In the genomic region with DNA sequence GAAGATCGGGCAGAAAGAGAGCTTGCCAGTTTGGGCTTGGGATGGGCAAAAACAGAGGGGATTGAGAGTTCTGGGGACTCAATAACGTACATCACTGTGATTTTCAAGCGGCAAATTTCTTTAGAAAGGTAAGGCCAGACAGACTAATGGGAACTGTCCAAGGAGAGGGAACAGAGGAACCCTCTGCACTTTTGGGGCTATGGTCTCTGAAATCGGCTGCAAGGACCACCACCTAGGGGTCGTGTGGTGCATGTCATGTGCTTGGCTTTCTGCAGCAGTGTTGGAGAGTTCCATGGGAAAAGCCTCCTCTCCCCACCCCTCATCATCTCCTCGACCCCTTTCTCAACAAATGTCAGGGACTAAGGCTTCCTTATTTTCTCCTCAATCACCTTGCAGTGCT, we compare ENCODE assay signal across 11 cellular contexts.
DNase-seq lines count a peak whose midpoint lies in the region; ATAC-seq and TF ChIP-seq lines count a peak whose summit lies in the region.
"Had no signal": no experiment of that assay in that cellular context is flagged by ENCODE, and none has a peak within 500 bp of the region (broad histone marks: within the 10 kb centered on the region; RNA-seq: fewer than 3 reads in every experiment).

No MANE protein-coding gene starts in this region.

- H3K36me3 Mint-ChIP-seq in activated naive CD4-positive, alpha-beta T cell treated with anti-CD3 and anti-CD28 coated beads for 36 hours (ENCODE audit: low read depth) = no peaks in the 10 kb centered on the region
- H3K36me3 Mint-ChIP-seq in activated naive CD8-positive, alpha-beta T cell treated with anti-CD3 and anti-CD28 coated beads for 36 hours = no peaks in the 10 kb centered on the region
- no peaks in the 10 kb centered on the region for H3K36me3 Mint-ChIP-seq in type B pancreatic cell

- no peak for ATAC-seq in HG02840 (IDR thresholded peaks at IDR 0.05; ENCODE audit: low FRiP score, unreplicated experiment)

- no peak overlapping the region for H3K27ac Mint-ChIP-seq in activated naive CD4-positive, alpha-beta T cell treated with anti-CD3 and anti-CD28 coated beads for 36 hours
- no peak overlapping the region for H3K27ac Mint-ChIP-seq in activated naive CD8-positive, alpha-beta T cell treated with anti-CD3 and anti-CD28 coated beads for 36 hours
- H3K27ac Mint-ChIP-seq in type B pancreatic cell = no peak overlapping the region

- H3K9me3 Mint-ChIP-seq in activated naive CD4-positive, alpha-beta T cell treated with anti-CD3 and anti-CD28 coated beads for 36 hours = no peaks in the 10 kb centered on the region
- H3K9me3 Mint-ChIP-seq in activated naive CD8-positive, alpha-beta T cell treated with anti-CD3 and anti-CD28 coated beads for 36 hours = no peaks in the 10 kb centered on the region
- no peaks in the 10 kb centered on the region for H3K9me3 Mint-ChIP-seq in type B pancreatic cell

- peak overlapping the region; percentile 84 for H3K4me3 ChIP-seq in Jurkat, Clone E6-1 (ENCODE audit: low read length)

- peak; percentile 57 for TF ChIP-seq CTCF in type B pancreatic cell (conservative IDR thresholded peaks at IDR 0.05)

- H3K27me3 Mint-ChIP-seq in activated naive CD4-positive, alpha-beta T cell treated with anti-CD3 and anti-CD28 coated beads for 36 hours (ENCODE audit: low read depth) = peaks cover 16% of the 10 kb centered on the region
- peaks cover 24% of the 10 kb centered on the region for H3K27me3 Mint-ChIP-seq in activated naive CD8-positive, alpha-beta T cell treated with anti-CD3 and anti-CD28 coated beads for 36 hours
- peaks cover 52% of the 10 kb centered on the region for H3K27me3 Mint-ChIP-seq in type B pancreatic cell

- H3K4me3 Mint-ChIP-seq in activated naive CD4-positive, alpha-beta T cell treated with anti-CD3 and anti-CD28 coated beads for 36 hours = peak overlapping the region; percentile 53
- peak overlapping the region; percentile 52 for H3K4me3 Mint-ChIP-seq in activated naive CD8-positive, alpha-beta T cell treated with anti-CD3 and anti-CD28 coated beads for 36 hours
- peak overlapping the region; percentile 69 for H3K4me3 Mint-ChIP-seq in type B pancreatic cell

- H3K4me1 Mint-ChIP-seq in activated naive CD4-positive, alpha-beta T cell treated with anti-CD3 and anti-CD28 coated beads for 36 hours (ENCODE audit: low read depth) = peaks cover 32% of the 10 kb centered on the region
- peaks cover 44% of the 10 kb centered on the region for H3K4me1 Mint-ChIP-seq in activated naive CD8-positive, alpha-beta T cell treated with anti-CD3 and anti-CD28 coated beads for 36 hours
- peaks cover 15% of the 10 kb centered on the region for H3K4me1 Mint-ChIP-seq in type B pancreatic cell (ENCODE audit: unreplicated experiment)

- CTCF ChIA-PET in activated naive CD4-positive, alpha-beta T cell treated with anti-CD3 and anti-CD28 coated beads for 36 hours (lab: Charles Lee) = interaction anchor here (0.9 to 1.6 kb wide), 3 partner anchors 43 to 145 kb away, joined by 3 to 5 read pairs (median 3); no protein-coding TSS in a partner anchor

- DNase-seq in activated naive CD4-positive, alpha-beta T cell treated with anti-CD3 and anti-CD28 coated beads for 36 hours = no peak
- DNase-seq in activated naive CD4-positive, alpha-beta T cell treated with anti-CD3 and anti-CD28 coated beads, Interleukin-2, amount 50 U/mL, for 16 hours = no peak
- DNase-seq in Jurkat, Clone E6-1 (ENCODE audit: low read depth, low spot score) = no peak
- DNase-seq in activated naive CD8-positive, alpha-beta T cell treated with anti-CD3 and anti-CD28 coated beads for 36 hours = no peak
- DNase-seq in type B pancreatic cell (ENCODE audit: extremely low spot score, unreplicated experiment) (no peak), posterior vena cava (ENCODE audit: low spot score) (no peak)
- DNase-seq: islet precursor cell, NCI-H1048, PC-9, right cardiac atrium had no signal

- intact Hi-C loops in activated naive CD4-positive, alpha-beta T cell treated with anti-CD3 and anti-CD28 coated beads for 36 hours (cut with micrococcal nuclease) = loop anchor here (1.0 kb wide), 1 partner anchor 237 kb away; a partner anchor contains a TSS
- intact Hi-C loops in posterior vena cava (cut with DNase I) = no loop called here
